In the genomic region with DNA sequence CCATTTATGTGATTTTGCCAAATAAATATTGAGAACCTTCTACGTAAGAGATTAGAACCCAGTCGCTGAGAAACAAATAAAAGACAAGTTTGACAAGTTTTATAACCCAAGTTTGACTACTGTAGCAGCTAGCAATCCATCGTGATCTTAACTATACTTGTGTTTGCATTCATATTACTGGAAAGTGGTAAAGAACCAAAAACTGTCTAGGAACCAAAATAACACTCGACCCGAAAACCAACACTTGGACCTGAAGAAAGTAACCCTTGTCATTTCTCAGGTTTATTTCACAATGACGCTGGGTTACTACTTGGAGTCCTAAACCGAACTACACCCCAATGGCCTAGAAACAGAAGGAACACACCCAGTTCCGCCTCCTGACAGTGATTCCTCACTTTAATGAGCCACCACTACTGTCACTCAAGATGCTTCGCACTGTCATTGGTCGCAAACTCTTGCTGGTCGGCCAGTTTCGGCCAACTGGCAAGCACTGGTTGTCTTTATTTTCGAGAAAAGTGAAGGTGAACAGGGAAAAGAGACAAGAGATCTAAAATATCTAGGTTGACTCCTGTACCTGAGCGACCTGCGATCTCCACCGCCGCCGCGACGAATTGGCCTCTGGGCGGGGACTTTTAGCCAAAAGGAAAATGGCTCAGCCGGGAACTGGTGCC, we compare ENCODE assay signal across 8 cellular contexts. TPM values are rescaled to one million over a fixed set of nuclear protein-coding genes. Genes with fewer than 3 reads are reported as not detected.
DNase-seq lines count a peak whose midpoint lies in the region; ATAC-seq and TF ChIP-seq lines count a peak whose summit lies in the region.

No MANE protein-coding gene starts in this region.

- H3K27me3 ChIP-seq in ascending aorta (no peaks in the 10 kb centered on the region), right atrium auricular region (no peaks in the 10 kb centered on the region), prostate gland (replicated peaks; ENCODE audit: insufficient read depth) (no peaks in the 10 kb centered on the region)

- no peaks in the 10 kb centered on the region for H3K36me3 ChIP-seq in ascending aorta
- no peaks in the 10 kb centered on the region for H3K36me3 ChIP-seq in right atrium auricular region
- H3K36me3 ChIP-seq in prostate gland, result no peaks in the 10 kb centered on the region
- H3K36me3 ChIP-seq in urinary bladder (ENCODE audit: insufficient read depth), result no peaks in the 10 kb centered on the region

- H3K27ac ChIP-seq in ascending aorta (peak overlapping the region; percentile 96 to 98), right atrium auricular region (peak overlapping the region; percentile 99), prostate gland (peak overlapping the region; percentile 98 to 100), urinary bladder (ENCODE audit: low read depth) (peak overlapping the region; percentile 98)

- TF ChIP-seq CTCF in ascending aorta (IDR thresholded peaks at IDR 0.05) (no peak), right atrium auricular region (IDR thresholded peaks at IDR 0.05) (no peak), prostate gland (IDR thresholded peaks at IDR 0.05) (no peak)

- WGBS in prostate gland, result under 1% methylated on average over 22 of the region's 22 CpGs
- 1% methylated on average over 22 of the region's 22 CpGs for WGBS in urinary bladder

- no peaks in the 10 kb centered on the region for H3K9me3 ChIP-seq in ascending aorta
- peaks cover 0 to 6% of the 10 kb centered on the region in 2 donors for H3K9me3 ChIP-seq in right atrium auricular region
- no peaks in the 10 kb centered on the region for H3K9me3 ChIP-seq in prostate gland

- intact Hi-C loops in ascending aorta (cut with DNase I) (loop anchor here (1.0 to 10.0 kb wide), 4 partner anchors 778 to 1782 kb away; a partner anchor contains a TSS), prostate gland (cut with DNase I) (no loop called here)

- DNase-seq in NCI-H1930 (lab: John Stamatoyannopoulos, UW) (peak; percentile 71 to 75), T-helper 22 cell (ENCODE audit: low read depth) (peak; percentile 75), ascending aorta (ENCODE audit: low spot score in 2 of 2) (peak; percentile 57 to 92), right atrium auricular region (ENCODE audit: low spot score) (peak; percentile 91), prostate gland (ENCODE audit: low spot score) (peak; percentile 92)

- peaks cover 0 to 13% of the 10 kb centered on the region in 2 donors for H3K4me1 ChIP-seq in ascending aorta
- peaks cover 0 to 30% of the 10 kb centered on the region in 2 donors for H3K4me1 ChIP-seq in right atrium auricular region
- H3K4me1 ChIP-seq in prostate gland (replicated peaks), result no peaks in the 10 kb centered on the region
- H3K4me1 ChIP-seq in urinary bladder (ENCODE audit: insufficient read depth), result no peaks in the 10 kb centered on the region

- ATAC-seq in GM18502 (IDR thresholded peaks at IDR 0.05; ENCODE audit: poor library complexity, unreplicated experiment) (peak; percentile 98), HG02973 (IDR thresholded peaks at IDR 0.05; ENCODE audit: unreplicated experiment) (peak; percentile 98)

- TF ChIP-seq POLR2A in prostate gland (IDR thresholded peaks at IDR 0.05), result no peak

- peak overlapping the region; percentile 84 to 96 for H3K4me3 ChIP-seq in ascending aorta
- peak overlapping the region; percentile 76 to 93 for H3K4me3 ChIP-seq in right atrium auricular region
- H3K4me3 ChIP-seq in prostate gland, result peak overlapping the region; percentile 70 to 85
- H3K4me3 ChIP-seq in urinary bladder (ENCODE audit: low read depth, low read length), result peak overlapping the region; percentile 84

RNA-seq across cellular contexts. Expression of a gene that starts 0.5 kb away (rescaled TPM):
- total RNA-seq in ascending aorta (15.5 TPM), right atrium auricular region (10 to 100 TPM; 26.3 to 28.0 TPM), prostate gland (10 to 100 TPM; 35.0 to 38.1 TPM), urinary bladder (69.4 TPM)
- polyA plus RNA-seq in urinary bladder, result 33.6 TPM

RNA-seq across cellular contexts. Expression of a gene that starts 0.7 kb away (rescaled TPM):
- 5.7 TPM for total RNA-seq in ascending aorta
- 10 to 100 TPM; 11.4 to 11.6 TPM for total RNA-seq in right atrium auricular region
- total RNA-seq in prostate gland, result 10 to 100 TPM; 13.7 to 14.3 TPM
- total RNA-seq in urinary bladder, result 55.6 TPM
- 11.5 TPM for polyA plus RNA-seq in urinary bladder

Comparison
In these comparisons a context has a peak if more than half of its experiments do, and no peak if none do; other contexts are left out.
1. Peak in every context shown above with its lines: DNase-seq, ATAC-seq, H3K4me3 ChIP-seq and H3K27ac ChIP-seq.